24 cellular contexts compared by ENCODE assay signal in genomic region chr21:29172282-29172681, GRCh38.
"Had no signal": no experiment of that assay in that cellular context is flagged by ENCODE, and none has a peak within 500 bp of the region (broad histone marks: within the 10 kb centered on the region; RNA-seq: fewer than 3 reads in every experiment).

No MANE protein-coding gene starts in this region.

- H3K9me3 ChIP-seq: body of pancreas, heart right ventricle, left ventricle myocardium inferior, pancreas, prostate gland, stomach, thyroid gland, upper lobe of left lung had no signal

- H3K4me3 ChIP-seq: body of pancreas, coronary artery, heart right ventricle, left ventricle myocardium inferior, pancreas, prostate gland, smooth muscle cell, stomach, thyroid gland, upper lobe of left lung had no signal

- H3K27ac ChIP-seq: body of pancreas, coronary artery, left ventricle myocardium inferior, pancreas, prostate gland, stomach, thyroid gland, WERI-Rb-1 had no signal

- H3K4me3 Mint-ChIP-seq: activated naive CD8-positive, alpha-beta T cell; nephron progenitor cell; stimulated activated naive B cell treated with anti-CD40 and anti-IgM and Interleukin-4, amounts not matched to agents 10 μg/mL and 1 μg/mL and 100 μg/mL, for 72 hours; T-cell had no signal

- H3K9me3 Mint-ChIP-seq: nephron progenitor cell, T-cell had no signal

- DNase-seq: activated CD4-positive, alpha-beta T cell treated with anti-CD3 and anti-CD28 coated beads for 48 hours; activated CD4-positive, alpha-beta T cell treated with anti-CD3 and anti-CD28 coated beads, Interleukin-2, amount 50 U/mL, for 48 hours; activated CD8-positive, alpha-beta memory T cell treated with anti-CD3 and anti-CD28 coated beads for 24 hours; activated effector memory CD4-positive, alpha-beta T cell treated with Interleukin-2 at 50 U/mL for 16 hours; activated naive CD4-positive, alpha-beta T cell treated with Interleukin-2 at 50 U/mL for 16 hours; body of pancreas; foreskin fibroblast; heart right ventricle; left ventricle myocardium inferior; mammary epithelial cell; nephron progenitor cell; pancreas; retina; stimulated activated CD4-positive, alpha-beta T cell treated with anti-CD3 and anti-CD28 coated beads, Interleukin-1b, Interleukin-23, amount 100 ng/mL, for 48 hours; stimulated activated naive B cell treated with anti-CD40 and anti-IgM and Interleukin-4, amounts not matched to agents 10 μg/mL and 1 μg/mL and 100 μg/mL, for 72 hours; stomach; T-cell; thyroid gland; upper lobe of left lung; WERI-Rb-1 had no signal

- H3K27me3 ChIP-seq: body of pancreas, heart right ventricle, pancreas, stomach, thyroid gland, upper lobe of left lung had no signal

- H3K27me3 Mint-ChIP-seq: activated naive CD8-positive, alpha-beta T cell; stimulated activated naive B cell treated with anti-CD40 and anti-IgM and Interleukin-4, amounts not matched to agents 10 μg/mL and 1 μg/mL and 100 μg/mL, for 72 hours; T-cell had no signal

- H3K27ac Mint-ChIP-seq: nephron progenitor cell; stimulated activated naive B cell treated with anti-CD40 and anti-IgM and Interleukin-4, amounts not matched to agents 10 μg/mL and 1 μg/mL and 100 μg/mL, for 72 hours; T-cell had no signal

- H3K36me3 ChIP-seq: heart right ventricle, left ventricle myocardium inferior, pancreas, prostate gland, stomach, thyroid gland, upper lobe of left lung, WERI-Rb-1 had no signal
